Comparison of ENCODE assay signal across 1 cellular context in the genomic region with DNA sequence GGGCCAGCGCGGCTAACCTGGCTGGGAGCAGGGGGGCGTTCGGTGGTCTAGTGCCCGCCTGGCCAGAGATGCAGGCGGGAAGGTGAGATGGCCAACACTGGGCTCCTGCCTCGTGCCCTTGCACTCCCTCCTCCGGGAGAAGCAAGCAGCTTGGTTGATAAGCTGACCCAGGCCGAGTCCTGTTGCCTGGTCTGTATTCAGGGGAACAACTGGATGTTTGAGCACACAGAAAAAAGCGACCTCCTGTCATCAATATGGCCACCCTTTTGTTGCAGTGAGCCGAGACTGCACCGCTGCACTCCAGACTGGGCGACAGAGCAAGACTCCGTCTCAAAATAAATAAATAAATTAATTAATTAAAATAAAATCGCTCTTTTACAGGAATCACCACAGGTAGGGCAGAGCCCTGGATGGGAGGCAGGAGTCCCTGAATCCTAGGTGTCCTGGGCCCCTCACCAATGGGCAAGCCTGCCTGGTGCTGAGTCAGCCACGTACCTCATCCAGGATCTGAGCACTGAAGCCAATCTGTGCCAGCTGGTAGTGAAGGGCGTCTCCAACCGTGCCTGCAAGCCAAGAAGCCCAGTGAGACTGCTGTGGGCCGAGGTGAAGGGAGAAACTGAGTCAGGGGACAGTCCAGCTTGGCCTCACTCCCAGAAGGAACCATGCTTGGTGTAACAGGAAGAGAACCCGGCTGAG.
TF ChIP-seq lines count a peak whose summit lies in the region.

No MANE protein-coding gene starts in this region.

TF ChIP-seq in K562, 482 proteins besides CTCF, POLR2A, EP300 and RAD21:
- 0 out of 2 replicates have a peak, but pooled peaks have one; percentile 0 for TF ChIP-seq NCOA6 (IDR thresholded peaks at IDR 0.05)
- TF ChIP-seq L3MBTL2 (IDR thresholded peaks at IDR 0.05) = peak; percentile 1; the same call in 1 of the 2 replicates
- 0 out of 2 replicates have a peak, but pooled peaks have one; percentile 2 for TF ChIP-seq SMAD4 (CRISPR knock-in tag; conservative IDR thresholded peaks at IDR 0.05)
- peak in 1 of 2 experiments; percentile 12; a peak in 1 of 4 replicates for TF ChIP-seq HDAC1 (IDR thresholded peaks at IDR 0.05)
- TF ChIP-seq, protein P1, sequence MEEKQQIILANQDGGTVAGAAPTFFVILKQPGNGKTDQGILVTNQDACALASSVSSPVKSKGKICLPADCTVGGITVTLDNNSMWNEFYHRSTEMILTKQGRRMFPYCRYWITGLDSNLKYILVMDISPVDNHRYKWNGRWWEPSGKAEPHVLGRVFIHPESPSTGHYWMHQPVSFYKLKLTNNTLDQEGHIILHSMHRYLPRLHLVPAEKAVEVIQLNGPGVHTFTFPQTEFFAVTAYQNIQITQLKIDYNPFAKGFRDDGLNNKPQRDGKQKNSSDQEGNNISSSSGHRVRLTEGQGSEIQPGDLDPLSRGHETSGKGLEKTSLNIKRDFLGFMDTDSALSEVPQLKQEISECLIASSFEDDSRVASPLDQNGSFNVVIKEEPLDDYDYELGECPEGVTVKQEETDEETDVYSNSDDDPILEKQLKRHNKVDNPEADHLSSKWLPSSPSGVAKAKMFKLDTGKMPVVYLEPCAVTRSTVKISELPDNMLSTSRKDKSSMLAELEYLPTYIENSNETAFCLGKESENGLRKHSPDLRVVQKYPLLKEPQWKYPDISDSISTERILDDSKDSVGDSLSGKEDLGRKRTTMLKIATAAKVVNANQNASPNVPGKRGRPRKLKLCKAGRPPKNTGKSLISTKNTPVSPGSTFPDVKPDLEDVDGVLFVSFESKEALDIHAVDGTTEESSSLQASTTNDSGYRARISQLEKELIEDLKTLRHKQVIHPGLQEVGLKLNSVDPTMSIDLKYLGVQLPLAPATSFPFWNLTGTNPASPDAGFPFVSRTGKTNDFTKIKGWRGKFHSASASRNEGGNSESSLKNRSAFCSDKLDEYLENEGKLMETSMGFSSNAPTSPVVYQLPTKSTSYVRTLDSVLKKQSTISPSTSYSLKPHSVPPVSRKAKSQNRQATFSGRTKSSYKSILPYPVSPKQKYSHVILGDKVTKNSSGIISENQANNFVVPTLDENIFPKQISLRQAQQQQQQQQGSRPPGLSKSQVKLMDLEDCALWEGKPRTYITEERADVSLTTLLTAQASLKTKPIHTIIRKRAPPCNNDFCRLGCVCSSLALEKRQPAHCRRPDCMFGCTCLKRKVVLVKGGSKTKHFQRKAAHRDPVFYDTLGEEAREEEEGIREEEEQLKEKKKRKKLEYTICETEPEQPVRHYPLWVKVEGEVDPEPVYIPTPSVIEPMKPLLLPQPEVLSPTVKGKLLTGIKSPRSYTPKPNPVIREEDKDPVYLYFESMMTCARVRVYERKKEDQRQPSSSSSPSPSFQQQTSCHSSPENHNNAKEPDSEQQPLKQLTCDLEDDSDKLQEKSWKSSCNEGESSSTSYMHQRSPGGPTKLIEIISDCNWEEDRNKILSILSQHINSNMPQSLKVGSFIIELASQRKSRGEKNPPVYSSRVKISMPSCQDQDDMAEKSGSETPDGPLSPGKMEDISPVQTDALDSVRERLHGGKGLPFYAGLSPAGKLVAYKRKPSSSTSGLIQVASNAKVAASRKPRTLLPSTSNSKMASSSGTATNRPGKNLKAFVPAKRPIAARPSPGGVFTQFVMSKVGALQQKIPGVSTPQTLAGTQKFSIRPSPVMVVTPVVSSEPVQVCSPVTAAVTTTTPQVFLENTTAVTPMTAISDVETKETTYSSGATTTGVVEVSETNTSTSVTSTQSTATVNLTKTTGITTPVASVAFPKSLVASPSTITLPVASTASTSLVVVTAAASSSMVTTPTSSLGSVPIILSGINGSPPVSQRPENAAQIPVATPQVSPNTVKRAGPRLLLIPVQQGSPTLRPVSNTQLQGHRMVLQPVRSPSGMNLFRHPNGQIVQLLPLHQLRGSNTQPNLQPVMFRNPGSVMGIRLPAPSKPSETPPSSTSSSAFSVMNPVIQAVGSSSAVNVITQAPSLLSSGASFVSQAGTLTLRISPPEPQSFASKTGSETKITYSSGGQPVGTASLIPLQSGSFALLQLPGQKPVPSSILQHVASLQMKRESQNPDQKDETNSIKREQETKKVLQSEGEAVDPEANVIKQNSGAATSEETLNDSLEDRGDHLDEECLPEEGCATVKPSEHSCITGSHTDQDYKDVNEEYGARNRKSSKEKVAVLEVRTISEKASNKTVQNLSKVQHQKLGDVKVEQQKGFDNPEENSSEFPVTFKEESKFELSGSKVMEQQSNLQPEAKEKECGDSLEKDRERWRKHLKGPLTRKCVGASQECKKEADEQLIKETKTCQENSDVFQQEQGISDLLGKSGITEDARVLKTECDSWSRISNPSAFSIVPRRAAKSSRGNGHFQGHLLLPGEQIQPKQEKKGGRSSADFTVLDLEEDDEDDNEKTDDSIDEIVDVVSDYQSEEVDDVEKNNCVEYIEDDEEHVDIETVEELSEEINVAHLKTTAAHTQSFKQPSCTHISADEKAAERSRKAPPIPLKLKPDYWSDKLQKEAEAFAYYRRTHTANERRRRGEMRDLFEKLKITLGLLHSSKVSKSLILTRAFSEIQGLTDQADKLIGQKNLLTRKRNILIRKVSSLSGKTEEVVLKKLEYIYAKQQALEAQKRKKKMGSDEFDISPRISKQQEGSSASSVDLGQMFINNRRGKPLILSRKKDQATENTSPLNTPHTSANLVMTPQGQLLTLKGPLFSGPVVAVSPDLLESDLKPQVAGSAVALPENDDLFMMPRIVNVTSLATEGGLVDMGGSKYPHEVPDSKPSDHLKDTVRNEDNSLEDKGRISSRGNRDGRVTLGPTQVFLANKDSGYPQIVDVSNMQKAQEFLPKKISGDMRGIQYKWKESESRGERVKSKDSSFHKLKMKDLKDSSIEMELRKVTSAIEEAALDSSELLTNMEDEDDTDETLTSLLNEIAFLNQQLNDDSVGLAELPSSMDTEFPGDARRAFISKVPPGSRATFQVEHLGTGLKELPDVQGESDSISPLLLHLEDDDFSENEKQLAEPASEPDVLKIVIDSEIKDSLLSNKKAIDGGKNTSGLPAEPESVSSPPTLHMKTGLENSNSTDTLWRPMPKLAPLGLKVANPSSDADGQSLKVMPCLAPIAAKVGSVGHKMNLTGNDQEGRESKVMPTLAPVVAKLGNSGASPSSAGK (IDR thresholded peaks at IDR 0.05) = peak; percentile 78
- TF ChIP-seq ZNF274 (IDR thresholded peaks at IDR 0.05; ENCODE audit: borderline replicate concordance, low read depth, low read length) = no peak
- TF ChIP-seq, protein P2, sequence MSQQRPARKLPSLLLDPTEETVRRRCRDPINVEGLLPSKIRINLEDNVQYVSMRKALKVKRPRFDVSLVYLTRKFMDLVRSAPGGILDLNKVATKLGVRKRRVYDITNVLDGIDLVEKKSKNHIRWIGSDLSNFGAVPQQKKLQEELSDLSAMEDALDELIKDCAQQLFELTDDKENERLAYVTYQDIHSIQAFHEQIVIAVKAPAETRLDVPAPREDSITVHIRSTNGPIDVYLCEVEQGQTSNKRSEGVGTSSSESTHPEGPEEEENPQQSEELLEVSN (IDR thresholded peaks at IDR 0.05; ENCODE audit: borderline replicate concordance in 1 of 2, extremely low read depth in 1 of 2, insufficient read depth in 1 of 2, insufficient read length in 1 of 2, low read depth in 1 of 2, low read length in 1 of 2, poor library complexity in 1 of 2, severe bottlenecking in 1 of 2) = peak; percentile 59 to 61
- TF ChIP-seq MTA3 (IDR thresholded peaks at IDR 0.05; ENCODE audit: borderline replicate concordance) = 0 out of 2 replicates have a peak, but pooled peaks have one; percentile 39
- TF ChIP-seq, protein P3, sequence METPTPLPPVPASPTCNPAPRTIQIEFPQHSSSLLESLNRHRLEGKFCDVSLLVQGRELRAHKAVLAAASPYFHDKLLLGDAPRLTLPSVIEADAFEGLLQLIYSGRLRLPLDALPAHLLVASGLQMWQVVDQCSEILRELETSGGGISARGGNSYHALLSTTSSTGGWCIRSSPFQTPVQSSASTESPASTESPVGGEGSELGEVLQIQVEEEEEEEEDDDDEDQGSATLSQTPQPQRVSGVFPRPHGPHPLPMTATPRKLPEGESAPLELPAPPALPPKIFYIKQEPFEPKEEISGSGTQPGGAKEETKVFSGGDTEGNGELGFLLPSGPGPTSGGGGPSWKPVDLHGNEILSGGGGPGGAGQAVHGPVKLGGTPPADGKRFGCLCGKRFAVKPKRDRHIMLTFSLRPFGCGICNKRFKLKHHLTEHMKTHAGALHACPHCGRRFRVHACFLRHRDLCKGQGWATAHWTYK (CRISPR knock-in tag; IDR thresholded peaks at IDR 0.05) = no peak; the same call in 1 of the 2 replicates
- TF ChIP-seq RFX5 (IDR thresholded peaks at IDR 0.05; ENCODE audit: low read depth, low read length) = no peak
- peak; percentile 31 for TF ChIP-seq RBFOX2 (IDR thresholded peaks at IDR 0.05; ENCODE audit: low read depth, low read length)
TF ChIP-seq in K562: peak in this region for 8.
